Comparison of ENCODE assay signal across 18 cellular contexts in the genomic region with DNA sequence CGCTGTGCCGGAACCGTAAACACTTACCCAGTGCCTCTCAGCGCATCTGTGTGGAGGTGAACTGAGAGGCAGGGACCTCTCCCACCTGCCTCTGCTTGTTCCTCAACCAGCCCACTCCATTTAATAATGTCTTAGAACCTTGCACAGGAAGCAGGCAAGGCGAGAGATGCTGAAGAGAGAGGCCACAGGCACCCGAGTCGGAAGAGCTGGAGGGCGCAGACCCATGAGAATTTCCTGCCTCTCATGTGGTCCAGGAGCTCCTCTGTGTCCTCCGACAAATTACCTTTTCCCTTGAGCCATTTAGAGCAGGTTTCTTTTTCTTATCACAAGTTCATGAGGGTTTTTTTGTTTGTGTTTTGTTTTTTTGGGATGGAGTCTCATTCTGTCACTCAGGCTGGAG. TPM values are rescaled to one million over a fixed set of nuclear protein-coding genes. Genes with fewer than 3 reads are reported as not detected.
DNase-seq lines count a peak whose midpoint lies in the region; ATAC-seq and TF ChIP-seq lines count a peak whose summit lies in the region.
"Had no signal": no experiment of that assay in that cellular context is flagged by ENCODE, and none has a peak within 500 bp of the region (broad histone marks: within the 10 kb centered on the region; RNA-seq: fewer than 3 reads in every experiment).

No MANE protein-coding gene starts in this region.

- H2AFZ ChIP-seq in neural progenitor cell (replicated peaks): no peak overlapping the region

- H3K9ac ChIP-seq in neural progenitor cell: no peak overlapping the region

- H3K36me3 ChIP-seq in neural progenitor cell: no peaks in the 10 kb centered on the region
- H3K36me3 ChIP-seq: HAP-1 had no signal

- no peak for ATAC-seq in T-helper 17 cell
- ATAC-seq in GM19452 (IDR thresholded peaks at IDR 0.05; ENCODE audit: unreplicated experiment): no peak
- ATAC-seq: A549 had no signal

- peak overlapping the region; percentile 42 for H3K4me2 ChIP-seq in neural progenitor cell
- H3K4me2 ChIP-seq: A549 had no signal

- no peaks in the 10 kb centered on the region for H4K20me1 ChIP-seq in neural progenitor cell (ENCODE audit: low read depth)

- H3K27me3 Mint-ChIP-seq in T-helper 2 cell treated with Interferon-gamma antibody and Interleukin-4, amounts not matched to agents 5 μg/mL and 100 μg/mL, for 36 hours (ENCODE audit: low read depth): no peaks in the 10 kb centered on the region
- no peaks in the 10 kb centered on the region for H3K27me3 Mint-ChIP-seq in T-helper 17 cell
- H3K27me3 Mint-ChIP-seq in neural progenitor cell (ENCODE audit: insufficient read depth, low read depth): peaks cover 6% of the 10 kb centered on the region

- TF ChIP-seq CTCF in neural progenitor cell (IDR thresholded peaks at IDR 0.05): no peak

- no peaks in the 10 kb centered on the region for H3K79me2 ChIP-seq in neural progenitor cell (ENCODE audit: low read depth)

- H3F3A ChIP-seq in neural progenitor cell (ENCODE audit: low read depth): peaks cover 23% of the 10 kb centered on the region

- H3K9me3 ChIP-seq in T-helper 17 cell (ENCODE audit: control insufficient read depth, low read length, poor library complexity, severe bottlenecking): no peaks in the 10 kb centered on the region
- H3K9me3 ChIP-seq in neural progenitor cell (ENCODE audit: low read depth): no peaks in the 10 kb centered on the region
- H3K9me3 ChIP-seq: A549, HAP-1 had no signal

- peak overlapping the region; percentile 4 for H3K27ac ChIP-seq in neural progenitor cell
- H3K27ac ChIP-seq: A549, HL-60 had no signal

- H3K9me3 Mint-ChIP-seq in T-helper 2 cell treated with Interferon-gamma antibody and Interleukin-4, amounts not matched to agents 5 μg/mL and 100 μg/mL, for 36 hours: no peaks in the 10 kb centered on the region
- H3K9me3 Mint-ChIP-seq in neural progenitor cell: no peaks in the 10 kb centered on the region

- H3K4me1 Mint-ChIP-seq in T-helper 2 cell treated with Interferon-gamma antibody and Interleukin-4, amounts not matched to agents 5 μg/mL and 100 μg/mL, for 36 hours (ENCODE audit: low read depth): peaks cover 28% of the 10 kb centered on the region
- H3K4me1 Mint-ChIP-seq in T-helper 17 cell (peaks cover 11% of the 10 kb centered on the region), neural progenitor cell (peaks cover 14% of the 10 kb centered on the region)

- peak overlapping the region; percentile 2; the same call in 1 of the 2 replicates for H3K4me3 ChIP-seq in Jurkat, Clone E6-1 (ENCODE audit: low read length)
- H3K4me3 ChIP-seq in neural progenitor cell: no peak overlapping the region
- H3K4me3 ChIP-seq: A549, HAP-1 had no signal

- no peak overlapping the region for H3K27ac Mint-ChIP-seq in T-helper 2 cell treated with Interferon-gamma antibody and Interleukin-4, amounts not matched to agents 5 μg/mL and 100 μg/mL, for 36 hours
- H3K27ac Mint-ChIP-seq in T-helper 17 cell (peak overlapping the region; percentile 9), neural progenitor cell (no peak overlapping the region)

- no peak for DNase-seq in T-helper 2 cell treated with Interferon-gamma antibody and Interleukin-4, amounts not matched to agents 5 μg/mL and 100 μg/mL, for 36 hours (ENCODE audit: low spot score)
- DNase-seq in T-helper 2 cell (no peak), T-helper 17 cell (no peak), neural progenitor cell (ENCODE audit: low spot score) (no peak), T1000 (lab: John Stamatoyannopoulos, UW) (no peak)
- DNase-seq in Jurkat, Clone E6-1 (ENCODE audit: low read depth, low spot score): peak; percentile 69
- DNase-seq in stimulated activated naive CD4-positive, alpha-beta T cell (lab: John Stamatoyannopoulos, UW): no peak
- DNase-seq: MV-4-11, NCI-H1436, NCI-H2029 treated with DMSO at 0.1 percent for 48 hours, NCI-H526, SHP77 had no signal

- H3K27me3 ChIP-seq in neural progenitor cell: peaks cover 11% of the 10 kb centered on the region

- peaks cover 22% of the 10 kb centered on the region for H3K4me1 ChIP-seq in neural progenitor cell
- H3K4me1 ChIP-seq: A549 had no signal

- no peaks in the 10 kb centered on the region for H3K36me3 Mint-ChIP-seq in T-helper 2 cell treated with Interferon-gamma antibody and Interleukin-4, amounts not matched to agents 5 μg/mL and 100 μg/mL, for 36 hours (ENCODE audit: low read depth)
- H3K36me3 Mint-ChIP-seq in T-helper 17 cell (ENCODE audit: low read depth) (no peaks in the 10 kb centered on the region), neural progenitor cell (no peaks in the 10 kb centered on the region)

- peak overlapping the region; percentile 7 for H3K4me3 Mint-ChIP-seq in T-helper 2 cell treated with Interferon-gamma antibody and Interleukin-4, amounts not matched to agents 5 μg/mL and 100 μg/mL, for 36 hours
- no peak overlapping the region for H3K4me3 Mint-ChIP-seq in T-helper 17 cell
- no peak overlapping the region for H3K4me3 Mint-ChIP-seq in neural progenitor cell

RNA-seq across cellular contexts. Expression of a gene that starts 4.9 kb away (rescaled TPM):
- polyA plus RNA-seq in Jurkat, Clone E6-1 (2012; ENCODE audit: insufficient read depth, insufficient read length): 48.4 TPM
- under 1 TPM in 1 of 2 donors, not detected in 1; 0.44 TPM for total RNA-seq in T-helper 17 cell
- 0.12 and 0.37 TPM in 2 replicates for total RNA-seq in neural progenitor cell (ENCODE audit: low replicate concordance)
- total RNA-seq: G401, OCI-LY7 had no signal
- polyA plus RNA-seq: A549 had no signal
